In genomic region chr7:7114575-7115291, GRCh38 we compare ENCODE assay signal across 11 cellular contexts.
DNase-seq lines count a peak whose midpoint lies in the region; ATAC-seq and TF ChIP-seq lines count a peak whose summit lies in the region.
"Had no signal": no experiment of that assay in that cellular context is flagged by ENCODE, and none has a peak within 500 bp of the region (broad histone marks: within the 10 kb centered on the region; RNA-seq: fewer than 3 reads in every experiment).

No MANE protein-coding gene starts in this region.

- DNase-seq in MV-4-11 (lab: John Stamatoyannopoulos, UW) (peak; percentile 22), NCI-H748 (lab: John Stamatoyannopoulos, UW; ENCODE audit: unreplicated experiment) (peak; percentile 95), left lobe of liver (ENCODE audit: low spot score) (no peak), osteocyte (ENCODE audit: extremely low spot score, unreplicated experiment) (no peak), GM19240 (ENCODE audit: insufficient read length, low spot score) (no peak), HK-2 (ENCODE audit: unreplicated experiment) (no peak)
- no peak for DNase-seq in stimulated activated CD4-positive, alpha-beta T cell treated with anti-CD3 and anti-CD28 coated beads, Interleukin-2, amount 100 ng/mL, for 24 hours
- DNase-seq: activated effector memory CD4-positive, alpha-beta T cell treated with Interleukin-2 at 50 U/mL for 16 hours; NCI-H82; T-helper 9 cell had no signal

- H3K4me3 Mint-ChIP-seq in osteocyte (ENCODE audit: unreplicated experiment): no peak overlapping the region

- H3K27ac Mint-ChIP-seq in osteocyte (ENCODE audit: unreplicated experiment): no peak overlapping the region

- H3K4me1 Mint-ChIP-seq in osteocyte (ENCODE audit: unreplicated experiment): no peaks in the 10 kb centered on the region

- TF ChIP-seq CTCF in C4-2B (conservative IDR thresholded peaks at IDR 0.05) (no peak), osteocyte (IDR thresholded peaks at IDR 0.05) (no peak)

- ATAC-seq in left lobe of liver: peak; percentile 99

- H3K27ac ChIP-seq in C4-2B: peak overlapping the region; percentile 81; the same call in 1 of the 2 replicates

- no peaks in the 10 kb centered on the region for H3K9me3 Mint-ChIP-seq in osteocyte (ENCODE audit: unreplicated experiment)

- H3K36me3 Mint-ChIP-seq in osteocyte (ENCODE audit: unreplicated experiment): no peaks in the 10 kb centered on the region

- H3K27me3 Mint-ChIP-seq in osteocyte (ENCODE audit: unreplicated experiment): peaks cover 11% of the 10 kb centered on the region

Comparison
In these comparisons a context has a peak if more than half of its experiments do, and no peak if none do; other contexts are left out.
1. DNase-seq: peak in MV-4-11 (single experiment) and NCI-H748 (single experiment); none in left lobe of liver (single experiment), osteocyte (single experiment), GM19240 (single experiment), stimulated activated CD4-positive, alpha-beta T cell treated with anti-CD3 and anti-CD28 coated beads, Interleukin-2, amount 100 ng/mL, for 24 hours (0 of 2) and HK-2 (single experiment).